Comparison of ENCODE assay signal across 8 cellular contexts in genomic region chr19:6736169-6736916, GRCh38. TPM values are rescaled to one million over a fixed set of nuclear protein-coding genes. Genes with fewer than 3 reads are reported as not detected.
A peak's percentile ranks its signal among the peaks of the same experiment; 100 is the strongest.
DNase-seq lines count a peak whose midpoint lies in the region; ATAC-seq and TF ChIP-seq lines count a peak whose summit lies in the region.

No MANE protein-coding gene starts in this region.

- peak overlapping the region; percentile 93 for H3K9ac ChIP-seq in HUES64 (ENCODE audit: low read depth, low read length)

- H3K9me3 ChIP-seq in HUES64 (ENCODE audit: insufficient read depth, low read depth, low read length) = no peaks in the 10 kb centered on the region
- H3K9me3 ChIP-seq in upper lobe of left lung = no peaks in the 10 kb centered on the region

- H3K4me1 Mint-ChIP-seq in activated naive CD8-positive, alpha-beta T cell treated with anti-CD3 and anti-CD28 coated beads for 36 hours = peaks cover 32% of the 10 kb centered on the region
- H3K4me1 Mint-ChIP-seq in osteocyte (ENCODE audit: unreplicated experiment) = peaks cover 37% of the 10 kb centered on the region

- DNase-seq in DMS114 treated with DMSO at 0.1 percent for 48 hours (lab: John Stamatoyannopoulos, UW; ENCODE audit: unreplicated experiment) (peak; percentile 81), SKM-1 (lab: John Stamatoyannopoulos, UW; ENCODE audit: unreplicated experiment) (peak; percentile 52), Right ventricle myocardium superior (peak; percentile 85), osteocyte (ENCODE audit: extremely low spot score, unreplicated experiment) (peak; percentile 92), upper lobe of left lung (peak; percentile 53 to 87)
- peak; percentile 77 for DNase-seq in activated naive CD8-positive, alpha-beta T cell treated with anti-CD3 and anti-CD28 coated beads for 36 hours

- ATAC-seq in Right ventricle myocardium superior (ENCODE audit: poor library complexity) (peak; percentile 25), upper lobe of left lung (ENCODE audit: low FRiP score in 2 of 2) (peak; percentile 16 to 50), GM18861 (IDR thresholded peaks at IDR 0.05; ENCODE audit: unreplicated experiment) (no peak)

- H3K27ac ChIP-seq in HUES64 (ENCODE audit: low read depth, low read length) (peak overlapping the region; percentile 99), upper lobe of left lung (peak overlapping the region; percentile 91 to 99 (median 96))

- peak overlapping the region; percentile 74 for H3K4me3 ChIP-seq in HUES64 (ENCODE audit: low read length)
- H3K4me3 ChIP-seq in upper lobe of left lung = peak overlapping the region; percentile 60 to 96 (median 89)

- TF ChIP-seq CTCF in osteocyte (IDR thresholded peaks at IDR 0.05) (peak; percentile 75), upper lobe of left lung (IDR thresholded peaks at IDR 0.05) (peak; percentile 48 to 82 (median 76))

- no peak for TF ChIP-seq EP300 in upper lobe of left lung (IDR thresholded peaks at IDR 0.05)

- peak overlapping the region; percentile 99 for H3K27ac Mint-ChIP-seq in activated naive CD8-positive, alpha-beta T cell treated with anti-CD3 and anti-CD28 coated beads for 36 hours
- peak overlapping the region; percentile 92 for H3K27ac Mint-ChIP-seq in osteocyte (ENCODE audit: unreplicated experiment)

- intact Hi-C loops in Right ventricle myocardium superior (cut with DNase I) = loop anchor here (5.0 kb wide), 1 partner anchor 126 kb away; no protein-coding TSS in a partner anchor

- peak in 2 of 4 donors; percentile 25 to 45 for TF ChIP-seq POLR2A in upper lobe of left lung (IDR thresholded peaks at IDR 0.05)

- 40% methylated on average over 25 of the region's 25 CpGs for WGBS in HUES64
- WGBS in upper lobe of left lung, 2 donors = 23 to 36% methylated on average over 18 to 25 of the region's 25 CpGs

- H3K36me3 ChIP-seq in HUES64 (ENCODE audit: insufficient read depth, low read length) = no peaks in the 10 kb centered on the region
- peaks cover 7 to 28% (median 23%) of the 10 kb centered on the region in 4 donors for H3K36me3 ChIP-seq in upper lobe of left lung

- H3K9me3 Mint-ChIP-seq in activated naive CD8-positive, alpha-beta T cell treated with anti-CD3 and anti-CD28 coated beads for 36 hours = no peaks in the 10 kb centered on the region
- no peaks in the 10 kb centered on the region for H3K9me3 Mint-ChIP-seq in osteocyte (ENCODE audit: unreplicated experiment)

- peaks cover 14% of the 10 kb centered on the region for H3K36me3 Mint-ChIP-seq in activated naive CD8-positive, alpha-beta T cell treated with anti-CD3 and anti-CD28 coated beads for 36 hours
- peaks cover 5% of the 10 kb centered on the region for H3K36me3 Mint-ChIP-seq in osteocyte (ENCODE audit: unreplicated experiment)

- H3K27me3 Mint-ChIP-seq in activated naive CD8-positive, alpha-beta T cell treated with anti-CD3 and anti-CD28 coated beads for 36 hours = no peaks in the 10 kb centered on the region
- no peaks in the 10 kb centered on the region for H3K27me3 Mint-ChIP-seq in osteocyte (ENCODE audit: unreplicated experiment)

- H3K4me1 ChIP-seq in HUES64 (ENCODE audit: insufficient read depth, low read length) (peaks cover 26% of the 10 kb centered on the region), upper lobe of left lung (peaks cover 28 to 49% (median 36%) of the 10 kb centered on the region in 4 donors)

- no peaks in the 10 kb centered on the region for H3K27me3 ChIP-seq in HUES64 (ENCODE audit: insufficient read depth, low read length)
- H3K27me3 ChIP-seq in upper lobe of left lung = peaks cover 0 to 7% (median 0%) of the 10 kb centered on the region in 4 donors

- H3K4me3 Mint-ChIP-seq in activated naive CD8-positive, alpha-beta T cell treated with anti-CD3 and anti-CD28 coated beads for 36 hours = peak overlapping the region; percentile 99
- H3K4me3 Mint-ChIP-seq in osteocyte (ENCODE audit: unreplicated experiment) = peak overlapping the region; percentile 95

RNA-seq across cellular contexts. Expression of gene GPR108, which starts 1.0 kb away (rescaled TPM):
- 22.0 TPM for polyA plus RNA-seq in HUES64 (2013, experiment 1 of 2)
- 17.8 TPM for polyA plus RNA-seq in HUES64 (2013, experiment 2 of 2)
- total RNA-seq in activated naive CD8-positive, alpha-beta T cell treated with anti-CD3 and anti-CD28 coated beads for 36 hours = 10 to 100 TPM; 56.0 to 62.9 TPM
- total RNA-seq in Right ventricle myocardium superior = 22.2 TPM
- total RNA-seq in osteocyte = 45.4 and 51.5 TPM in 2 replicates
- 100 to 1,000 TPM in 1 of 6 donors, 10 to 100 TPM in 5; 51.6 to 105 (median 69.0) TPM for total RNA-seq in upper lobe of left lung

RNA-seq across cellular contexts. Expression of gene TRIP10, which starts 3.1 kb away (rescaled TPM):
- 51.4 TPM for polyA plus RNA-seq in HUES64 (2013, experiment 1 of 2)
- 55.0 TPM for polyA plus RNA-seq in HUES64 (2013, experiment 2 of 2)
- 10 to 100 TPM; 29.8 to 31.3 TPM for total RNA-seq in activated naive CD8-positive, alpha-beta T cell treated with anti-CD3 and anti-CD28 coated beads for 36 hours
- total RNA-seq in Right ventricle myocardium superior (133 TPM), osteocyte (51.1 and 53.8 TPM in 2 replicates), upper lobe of left lung (100 to 1,000 TPM in 2 of 6 donors, 10 to 100 TPM in 4; 59.6 to 423 (median 74.3) TPM)

RNA-seq across cellular contexts. Expression of gene C3, which starts 15.9 kb away (rescaled TPM):
- 1.3 TPM for polyA plus RNA-seq in HUES64 (2013, experiment 1 of 2)
- polyA plus RNA-seq in HUES64 (2013, experiment 2 of 2) = 1.6 TPM
- under 1 TPM; 0.22 to 0.64 TPM for total RNA-seq in activated naive CD8-positive, alpha-beta T cell treated with anti-CD3 and anti-CD28 coated beads for 36 hours
- total RNA-seq in Right ventricle myocardium superior (308 TPM), osteocyte (0.56 TPM in 1 of 2 replicates, not detected in the other), upper lobe of left lung (1,000 to 10,000 TPM in 2 of 6 donors, 100 to 1,000 TPM in 4; 461 to 1,221 (median 854) TPM)

RNA-seq across cellular contexts. Expression of gene SH2D3A, which starts 30.9 kb away (rescaled TPM):
- 7.2 TPM for polyA plus RNA-seq in HUES64 (2013, experiment 1 of 2)
- polyA plus RNA-seq in HUES64 (2013, experiment 2 of 2) = 6.7 TPM
- 10 to 100 TPM; 25.7 to 26.1 TPM for total RNA-seq in activated naive CD8-positive, alpha-beta T cell treated with anti-CD3 and anti-CD28 coated beads for 36 hours
- total RNA-seq in Right ventricle myocardium superior (not detected), osteocyte (not detected in 2 replicates), upper lobe of left lung (100 to 1,000 TPM in 1 of 6 donors, 10 to 100 TPM in 5; 24.9 to 109 (median 35.8) TPM)

RNA-seq across cellular contexts. Expression of gene VAV1, which starts 36.2 kb away (rescaled TPM):
- 0.10 TPM for polyA plus RNA-seq in HUES64 (2013, experiment 1 of 2)
- polyA plus RNA-seq in HUES64 (2013, experiment 2 of 2) = 0.13 TPM
- 10 to 100 TPM; 65.2 to 65.7 TPM for total RNA-seq in activated naive CD8-positive, alpha-beta T cell treated with anti-CD3 and anti-CD28 coated beads for 36 hours
- total RNA-seq in Right ventricle myocardium superior = 2.8 TPM
- not detected in 2 replicates for total RNA-seq in osteocyte
- 10 to 100 TPM; 13.9 to 53.4 (median 24.1) TPM for total RNA-seq in upper lobe of left lung

Comparison
In these comparisons a context has a peak if more than half of its experiments do, and no peak if none do; other contexts are left out.
1. RNA of gene C3, which starts 15.9 kb away (total RNA-seq): 461 to 1,221 TPM in upper lobe of left lung and 308 TPM in Right ventricle myocardium superior (single experiment); 0.22 to 0.64 TPM in activated naive CD8-positive, alpha-beta T cell treated with anti-CD3 and anti-CD28 coated beads for 36 hours and 0.56 TPM in osteocyte; every median in the first group is over 100 times any median in the second.
2. Peak in every context shown above with its lines, with median percentiles within 50 percentile points of each other: DNase-seq.